Comparison of ENCODE assay signal across 1 cellular context in genomic region chr1:161188381-161188780, GRCh38.
TF ChIP-seq lines count a peak whose summit lies in the region.

No MANE protein-coding gene starts in this region.

TF ChIP-seq in SK-N-SH, 30 proteins besides CTCF, POLR2A, EP300 and RAD21:
- TF ChIP-seq TAF1 (IDR thresholded peaks at IDR 0.05; ENCODE audit: borderline replicate concordance, low read depth, low read length) (no peak), TEAD4 (IDR thresholded peaks at IDR 0.05; ENCODE audit: borderline replicate concordance, insufficient read depth) (no peak), USF1 (IDR thresholded peaks at IDR 0.05; ENCODE audit: borderline replicate concordance, low read depth) (no peak), RCOR1 (IDR thresholded peaks at IDR 0.05; ENCODE audit: low read length) (no peak), GABPA (IDR thresholded peaks at IDR 0.05; ENCODE audit: low read depth) (no peak), IRF3 (IDR thresholded peaks at IDR 0.05; ENCODE audit: low read depth, low read length) (no peak), MEF2A (IDR thresholded peaks at IDR 0.05; ENCODE audit: borderline replicate concordance, low read depth) (no peak), REST (IDR thresholded peaks at IDR 0.05; ENCODE audit: low read depth, low read length) (no peak), ELF1 (IDR thresholded peaks at IDR 0.05) (no peak), CHD2 (IDR thresholded peaks at IDR 0.05; ENCODE audit: low read length, partially characterized antibody) (no peak), GATA2 (CRISPR knock-in tag; IDR thresholded peaks at IDR 0.05) (no peak), RFX5 (IDR thresholded peaks at IDR 0.05; ENCODE audit: low read length) (no peak)
TF ChIP-seq in SK-N-SH: peak in this region for 0.
